In the genomic region with DNA sequence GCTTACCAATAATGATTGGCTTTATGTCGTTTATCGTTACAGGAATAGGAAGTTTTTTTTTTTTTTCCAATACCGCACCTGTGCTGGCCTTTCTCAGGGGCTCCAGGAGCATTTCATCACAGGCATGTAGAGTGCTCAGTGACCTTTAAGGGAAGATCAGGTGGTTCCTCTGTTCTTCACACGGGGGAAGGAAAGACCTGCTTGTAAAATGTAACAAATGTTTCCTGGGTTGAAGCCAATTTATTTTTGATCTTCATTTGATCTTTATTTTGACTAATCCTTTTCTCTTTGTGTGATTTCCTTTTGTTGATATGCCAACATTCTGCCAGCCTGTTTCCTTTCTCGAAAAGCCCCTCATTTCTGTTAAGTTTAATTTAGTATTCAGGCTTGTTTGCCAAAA, we compare ENCODE assay signal across 16 cellular contexts.
DNase-seq lines count a peak whose midpoint lies in the region; ATAC-seq lines count a peak whose summit lies in the region.
"Had no signal": no experiment of that assay in that cellular context is flagged by ENCODE, and none has a peak within 500 bp of the region (broad histone marks: within the 10 kb centered on the region; RNA-seq: fewer than 3 reads in every experiment).

No MANE protein-coding gene starts in this region.

- no peak for ATAC-seq in esophagus mucosa
- ATAC-seq in GM21786 (IDR thresholded peaks at IDR 0.05; ENCODE audit: unreplicated experiment), result no peak

- peak overlapping the region; percentile 76 for H3K27ac Mint-ChIP-seq in activated CD4-positive, alpha-beta T cell treated with anti-CD3 and anti-CD28 coated beads, Interleukin-2, amount 10 ng/mL, durations not matched to agents 7 days and 5 days
- peak overlapping the region in 7 of 8 donors; percentile 29 to 86 (median 58) for H3K27ac Mint-ChIP-seq in CD8-positive, alpha-beta memory T cell
- peak overlapping the region; percentile 93 for H3K27ac Mint-ChIP-seq in T-helper 2 cell treated with Interferon-gamma antibody and Interleukin-4, amounts not matched to agents 5 μg/mL and 100 μg/mL, for 36 hours
- H3K27ac Mint-ChIP-seq: HFFc6, progenitor cell of endocrine pancreas had no signal

- POLR2A ChIA-PET in activated CD4-positive, alpha-beta T cell treated with anti-CD3 and anti-CD28 coated beads, Interleukin-2, amount 10 ng/mL, durations not matched to agents 7 days and 5 days (lab: Charles Lee), result interaction anchor here (1.1 kb wide), 1 partner anchor 62 kb away, joined by 4 read pairs; a partner anchor contains a TSS
- POLR2A ChIA-PET in CD8-positive, alpha-beta memory T cell (lab: Charles Lee), result no interaction called here

- H3K9me3 Mint-ChIP-seq in activated CD4-positive, alpha-beta T cell treated with anti-CD3 and anti-CD28 coated beads, Interleukin-2, amount 10 ng/mL, durations not matched to agents 7 days and 5 days, result peaks cover 10% of the 10 kb centered on the region
- H3K9me3 Mint-ChIP-seq in CD8-positive, alpha-beta memory T cell, result no peaks in the 10 kb centered on the region
- H3K9me3 Mint-ChIP-seq in T-helper 2 cell treated with Interferon-gamma antibody and Interleukin-4, amounts not matched to agents 5 μg/mL and 100 μg/mL, for 36 hours, result peaks cover 10% of the 10 kb centered on the region
- H3K9me3 Mint-ChIP-seq: HFFc6 had no signal

- H3K9me3 ChIP-seq in CD8-positive, alpha-beta memory T cell (ENCODE audit: low read length), result no peaks in the 10 kb centered on the region

- no peaks in the 10 kb centered on the region for H3K27me3 ChIP-seq in CD8-positive, alpha-beta memory T cell (ENCODE audit: insufficient read depth, low read length, poor library complexity, severe bottlenecking)

- H3K4me1 ChIP-seq in CD8-positive, alpha-beta memory T cell (ENCODE audit: insufficient read depth, low read length), result peaks cover 38% of the 10 kb centered on the region

- H3K4me3 ChIP-seq in CD8-positive, alpha-beta memory T cell (ENCODE audit: low read length), result no peak overlapping the region

- no peaks in the 10 kb centered on the region for H3K36me3 ChIP-seq in CD8-positive, alpha-beta memory T cell (ENCODE audit: insufficient read depth, low read length)

- H3K4me1 Mint-ChIP-seq in activated CD4-positive, alpha-beta T cell treated with anti-CD3 and anti-CD28 coated beads, Interleukin-2, amount 10 ng/mL, durations not matched to agents 7 days and 5 days, result peaks cover 75% of the 10 kb centered on the region
- H3K4me1 Mint-ChIP-seq in CD8-positive, alpha-beta memory T cell, result peaks cover 30 to 48% (median 41%) of the 10 kb centered on the region in 3 donors
- H3K4me1 Mint-ChIP-seq in T-helper 2 cell treated with Interferon-gamma antibody and Interleukin-4, amounts not matched to agents 5 μg/mL and 100 μg/mL, for 36 hours (ENCODE audit: low read depth), result peaks cover 73% of the 10 kb centered on the region

- CTCF ChIA-PET in activated CD4-positive, alpha-beta T cell treated with anti-CD3 and anti-CD28 coated beads, Interleukin-2, amount 10 ng/mL, durations not matched to agents 7 days and 5 days (lab: Charles Lee), result interaction anchor here (0.6 to 1.4 kb wide), 4 partner anchors 16 to 70 kb away, joined by 3 to 6 read pairs (median 4); no protein-coding TSS in a partner anchor
- CTCF ChIA-PET in CD8-positive, alpha-beta memory T cell (lab: Charles Lee), result no interaction called here

- H3K27ac ChIP-seq in CD8-positive, alpha-beta memory T cell (ENCODE audit: low read depth, low read length), result no peak overlapping the region

- H3K4me3 Mint-ChIP-seq in activated CD4-positive, alpha-beta T cell treated with anti-CD3 and anti-CD28 coated beads, Interleukin-2, amount 10 ng/mL, durations not matched to agents 7 days and 5 days, result peak overlapping the region; percentile 56
- peak overlapping the region in 5 of 7 donors; percentile 36 to 66 (median 45) for H3K4me3 Mint-ChIP-seq in CD8-positive, alpha-beta memory T cell
- peak overlapping the region; percentile 78 for H3K4me3 Mint-ChIP-seq in T-helper 2 cell treated with Interferon-gamma antibody and Interleukin-4, amounts not matched to agents 5 μg/mL and 100 μg/mL, for 36 hours
- H3K4me3 Mint-ChIP-seq: HFFc6 had no signal

- DNase-seq in activated CD4-positive, alpha-beta T cell treated with anti-CD3 and anti-CD28 coated beads, Interleukin-2, amount 10 ng/mL, durations not matched to agents 7 days and 5 days, result no peak
- DNase-seq in activated CD4-positive, alpha-beta T cell treated with anti-CD3 and anti-CD28 coated beads, Interleukin-2, amount 50 U/mL, for 1 hour, result no peak
- peak in 2 of 5 donors; percentile 15 to 66 for DNase-seq in CD8-positive, alpha-beta memory T cell
- no peak for DNase-seq in T-helper 2 cell treated with Interferon-gamma antibody and Interleukin-4, amounts not matched to agents 5 μg/mL and 100 μg/mL, for 36 hours (ENCODE audit: low spot score)
- DNase-seq in dermis blood vessel endothelial cell, result peak; percentile 1
- no peak for DNase-seq in NCI-H1105 treated with DMSO at 0.1 percent for 48 hours (lab: John Stamatoyannopoulos, UW)
- DNase-seq: activated effector memory CD4-positive, alpha-beta T cell treated with Interleukin-2 at 50 U/mL for 16 hours; C1 segment of cervical spinal cord; DMS153; glutamatergic neuron; HFFc6; NCI-H1930; NCI-H446 had no signal

- no peaks in the 10 kb centered on the region for H3K27me3 Mint-ChIP-seq in activated CD4-positive, alpha-beta T cell treated with anti-CD3 and anti-CD28 coated beads, Interleukin-2, amount 10 ng/mL, durations not matched to agents 7 days and 5 days
- H3K27me3 Mint-ChIP-seq in CD8-positive, alpha-beta memory T cell, result peaks cover 0 to 11% of the 10 kb centered on the region in 2 donors
- H3K27me3 Mint-ChIP-seq in T-helper 2 cell treated with Interferon-gamma antibody and Interleukin-4, amounts not matched to agents 5 μg/mL and 100 μg/mL, for 36 hours (ENCODE audit: low read depth), result no peaks in the 10 kb centered on the region

- H3K36me3 Mint-ChIP-seq in activated CD4-positive, alpha-beta T cell treated with anti-CD3 and anti-CD28 coated beads, Interleukin-2, amount 10 ng/mL, durations not matched to agents 7 days and 5 days (ENCODE audit: low read depth), result peaks cover 17% of the 10 kb centered on the region
- peaks cover 0 to 10% (median 0%) of the 10 kb centered on the region in 3 donors for H3K36me3 Mint-ChIP-seq in CD8-positive, alpha-beta memory T cell
- peaks cover 14% of the 10 kb centered on the region for H3K36me3 Mint-ChIP-seq in T-helper 2 cell treated with Interferon-gamma antibody and Interleukin-4, amounts not matched to agents 5 μg/mL and 100 μg/mL, for 36 hours (ENCODE audit: low read depth)
